In the genomic region with DNA sequence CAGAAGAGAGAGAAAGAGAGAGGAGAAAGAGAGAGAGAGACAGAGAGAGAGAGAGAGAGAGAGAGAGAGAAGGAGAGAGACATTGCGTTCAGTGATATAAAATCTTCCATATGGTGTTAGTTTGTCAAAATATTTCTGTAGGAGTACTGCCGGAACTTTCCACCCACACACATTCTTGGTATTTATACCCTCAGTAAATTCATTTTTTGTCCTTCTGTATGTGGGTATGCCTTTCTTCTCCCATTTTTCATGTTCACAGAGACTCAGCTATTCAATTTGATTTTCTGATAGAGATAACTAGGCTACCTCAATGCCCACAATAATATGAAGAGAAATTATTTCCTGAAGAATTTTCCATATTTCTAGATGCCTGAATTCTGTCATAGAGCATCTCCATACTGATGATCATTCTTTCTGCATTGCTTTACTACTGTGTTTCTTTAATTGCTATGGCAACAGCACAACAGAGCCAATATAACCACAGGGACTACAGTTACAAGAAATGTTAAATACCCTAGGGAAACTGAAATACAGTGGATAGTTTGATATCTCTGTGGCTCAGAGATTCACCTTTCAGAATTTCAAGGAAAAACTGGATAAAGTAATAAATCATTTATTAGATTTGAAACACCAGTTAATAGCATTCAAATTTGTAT, we compare ENCODE assay signal across 13 cellular contexts.
DNase-seq lines count a peak whose midpoint lies in the region; ATAC-seq and TF ChIP-seq lines count a peak whose summit lies in the region.
"Had no signal": no experiment of that assay in that cellular context is flagged by ENCODE, and none has a peak within 500 bp of the region (broad histone marks: within the 10 kb centered on the region; RNA-seq: fewer than 3 reads in every experiment).

No MANE protein-coding gene starts in this region.

- ATAC-seq in natural killer cell treated with Interleukin-12 subunit alpha and Interleukin-12 subunit beta and Interleukin-15 and Interleukin-18, amount 100 ng/mL, for 72 hours = no peak
- ATAC-seq in stimulated activated naive B cell treated with anti-CD40 and anti-IgM and Interleukin-4, amounts not matched to agents 10 μg/mL and 1 μg/mL and 100 μg/mL, for 72 hours (replicated peaks) = no peak
- ATAC-seq: SK-N-SH treated with all-trans-retinoic acid at 6 μM for 48 hours had no signal

- no peaks in the 10 kb centered on the region for H4K20me1 ChIP-seq in smooth muscle cell (ENCODE audit: low read depth)

- H3K36me3 ChIP-seq in smooth muscle cell (ENCODE audit: low read depth) = no peaks in the 10 kb centered on the region
- H3K36me3 ChIP-seq: HAP-1 had no signal

- H3K9me3 ChIP-seq in smooth muscle cell (replicated peaks; ENCODE audit: low read depth) = no peaks in the 10 kb centered on the region
- H3K9me3 ChIP-seq: HAP-1 had no signal

- TF ChIP-seq CTCF in HFF-Myc (IDR thresholded peaks at IDR 0.05; ENCODE audit: low read depth, low read length, missing control alignments) (no peak), glutamatergic neuron (IDR thresholded peaks at IDR 0.05; ENCODE audit: partially characterized antibody, unreplicated experiment) (no peak), smooth muscle cell (IDR thresholded peaks at IDR 0.05; ENCODE audit: borderline replicate concordance, insufficient read depth, poor library complexity, severe bottlenecking) (no peak)

- H3F3A ChIP-seq in smooth muscle cell (ENCODE audit: low read depth) = no peaks in the 10 kb centered on the region

- H3K4me3 ChIP-seq in HFF-Myc (replicated peaks; ENCODE audit: low read depth, low read length) = no peak overlapping the region
- peak overlapping the region; percentile 11 for H3K4me3 ChIP-seq in smooth muscle cell
- H3K4me3 ChIP-seq: HAP-1 had no signal

- peaks cover 23% of the 10 kb centered on the region for H3K79me2 ChIP-seq in smooth muscle cell (ENCODE audit: low read depth)

- H3K9ac ChIP-seq in smooth muscle cell (ENCODE audit: low read depth) = peak overlapping the region; percentile 89
- H3K9ac ChIP-seq: KMS-11 had no signal

- 11% methylated on average over 2 of the region's 2 CpGs for WGBS in smooth muscle cell (ENCODE audit: low lambda C conversion rate)

- H3K4me1 ChIP-seq in smooth muscle cell (ENCODE audit: low read depth) = no peaks in the 10 kb centered on the region

- DNase-seq in HFF-Myc (ENCODE audit: extremely low read depth, low read depth) (peak; percentile 27), astrocyte of the hippocampus (ENCODE audit: low read depth, low spot score) (peak; percentile 34), glutamatergic neuron (no peak), smooth muscle cell (lab: John Stamatoyannopoulos, UW; ENCODE audit: unreplicated experiment) (no peak)
- DNase-seq in natural killer cell treated with Interleukin-12 subunit alpha and Interleukin-12 subunit beta and Interleukin-15 and Interleukin-18, amount 100 ng/mL, for 72 hours (ENCODE audit: low spot score) = no peak
- no peak for DNase-seq in activated CD4-positive, alpha-beta T cell treated with anti-CD3 and anti-CD28 coated beads, Interleukin-2, amount 10 ng/mL, durations not matched to agents 7 days and 5 days
- DNase-seq in stimulated activated naive B cell treated with anti-CD40 and anti-IgM and Interleukin-4, amounts not matched to agents 10 μg/mL and 1 μg/mL and 100 μg/mL, for 72 hours = no peak
- DNase-seq: aorta; CD4-positive, alpha-beta T cell; posterior cingulate gyrus had no signal

- peak overlapping the region; percentile 57 for H3K27ac Mint-ChIP-seq in glutamatergic neuron (ENCODE audit: unreplicated experiment)
- no peak overlapping the region for H3K27ac Mint-ChIP-seq in natural killer cell treated with Interleukin-12 subunit alpha and Interleukin-12 subunit beta and Interleukin-15 and Interleukin-18, amount 100 ng/mL, for 72 hours
- H3K27ac Mint-ChIP-seq in activated CD4-positive, alpha-beta T cell treated with anti-CD3 and anti-CD28 coated beads, Interleukin-2, amount 10 ng/mL, durations not matched to agents 7 days and 5 days = no peak overlapping the region
- H3K27ac Mint-ChIP-seq in stimulated activated naive B cell treated with anti-CD40 and anti-IgM and Interleukin-4, amounts not matched to agents 10 μg/mL and 1 μg/mL and 100 μg/mL, for 72 hours = no peak overlapping the region
- H3K27ac Mint-ChIP-seq: CD4-positive, alpha-beta T cell had no signal

- no peaks in the 10 kb centered on the region for H3K27me3 Mint-ChIP-seq in glutamatergic neuron (ENCODE audit: unreplicated experiment)
- no peaks in the 10 kb centered on the region for H3K27me3 Mint-ChIP-seq in natural killer cell treated with Interleukin-12 subunit alpha and Interleukin-12 subunit beta and Interleukin-15 and Interleukin-18, amount 100 ng/mL, for 72 hours
- no peaks in the 10 kb centered on the region for H3K27me3 Mint-ChIP-seq in activated CD4-positive, alpha-beta T cell treated with anti-CD3 and anti-CD28 coated beads, Interleukin-2, amount 10 ng/mL, durations not matched to agents 7 days and 5 days
- no peaks in the 10 kb centered on the region for H3K27me3 Mint-ChIP-seq in stimulated activated naive B cell treated with anti-CD40 and anti-IgM and Interleukin-4, amounts not matched to agents 10 μg/mL and 1 μg/mL and 100 μg/mL, for 72 hours
- H3K27me3 Mint-ChIP-seq: CD4-positive, alpha-beta T cell had no signal

- CTCF ChIA-PET in activated CD4-positive, alpha-beta T cell treated with anti-CD3 and anti-CD28 coated beads, Interleukin-2, amount 10 ng/mL, durations not matched to agents 7 days and 5 days (lab: Charles Lee) = no interaction called here

- no peaks in the 10 kb centered on the region for H3K36me3 Mint-ChIP-seq in glutamatergic neuron (ENCODE audit: unreplicated experiment)
- H3K36me3 Mint-ChIP-seq in natural killer cell treated with Interleukin-12 subunit alpha and Interleukin-12 subunit beta and Interleukin-15 and Interleukin-18, amount 100 ng/mL, for 72 hours = peaks cover 4% of the 10 kb centered on the region
- no peaks in the 10 kb centered on the region for H3K36me3 Mint-ChIP-seq in activated CD4-positive, alpha-beta T cell treated with anti-CD3 and anti-CD28 coated beads, Interleukin-2, amount 10 ng/mL, durations not matched to agents 7 days and 5 days (ENCODE audit: low read depth)
- no peaks in the 10 kb centered on the region for H3K36me3 Mint-ChIP-seq in stimulated activated naive B cell treated with anti-CD40 and anti-IgM and Interleukin-4, amounts not matched to agents 10 μg/mL and 1 μg/mL and 100 μg/mL, for 72 hours

- H2AFZ ChIP-seq in smooth muscle cell (ENCODE audit: low read depth) = no peak overlapping the region

- peaks cover 6% of the 10 kb centered on the region for H3K4me1 Mint-ChIP-seq in glutamatergic neuron (ENCODE audit: low read depth, unreplicated experiment)
- no peaks in the 10 kb centered on the region for H3K4me1 Mint-ChIP-seq in natural killer cell treated with Interleukin-12 subunit alpha and Interleukin-12 subunit beta and Interleukin-15 and Interleukin-18, amount 100 ng/mL, for 72 hours (ENCODE audit: low read depth in 2 of 2)
- no peaks in the 10 kb centered on the region for H3K4me1 Mint-ChIP-seq in activated CD4-positive, alpha-beta T cell treated with anti-CD3 and anti-CD28 coated beads, Interleukin-2, amount 10 ng/mL, durations not matched to agents 7 days and 5 days
- H3K4me1 Mint-ChIP-seq in stimulated activated naive B cell treated with anti-CD40 and anti-IgM and Interleukin-4, amounts not matched to agents 10 μg/mL and 1 μg/mL and 100 μg/mL, for 72 hours = no peaks in the 10 kb centered on the region

- no peak overlapping the region for H3K4me3 Mint-ChIP-seq in glutamatergic neuron (ENCODE audit: unreplicated experiment)
- H3K4me3 Mint-ChIP-seq in natural killer cell treated with Interleukin-12 subunit alpha and Interleukin-12 subunit beta and Interleukin-15 and Interleukin-18, amount 100 ng/mL, for 72 hours = no peak overlapping the region
- no peak overlapping the region for H3K4me3 Mint-ChIP-seq in activated CD4-positive, alpha-beta T cell treated with anti-CD3 and anti-CD28 coated beads, Interleukin-2, amount 10 ng/mL, durations not matched to agents 7 days and 5 days
- no peak overlapping the region for H3K4me3 Mint-ChIP-seq in stimulated activated naive B cell treated with anti-CD40 and anti-IgM and Interleukin-4, amounts not matched to agents 10 μg/mL and 1 μg/mL and 100 μg/mL, for 72 hours
- H3K4me3 Mint-ChIP-seq: CD4-positive, alpha-beta T cell had no signal

- H3K9me3 Mint-ChIP-seq in glutamatergic neuron (ENCODE audit: unreplicated experiment) = peaks cover 2% of the 10 kb centered on the region
- peaks cover 3% of the 10 kb centered on the region for H3K9me3 Mint-ChIP-seq in natural killer cell treated with Interleukin-12 subunit alpha and Interleukin-12 subunit beta and Interleukin-15 and Interleukin-18, amount 100 ng/mL, for 72 hours
- H3K9me3 Mint-ChIP-seq in activated CD4-positive, alpha-beta T cell treated with anti-CD3 and anti-CD28 coated beads, Interleukin-2, amount 10 ng/mL, durations not matched to agents 7 days and 5 days = no peaks in the 10 kb centered on the region
- H3K9me3 Mint-ChIP-seq in stimulated activated naive B cell treated with anti-CD40 and anti-IgM and Interleukin-4, amounts not matched to agents 10 μg/mL and 1 μg/mL and 100 μg/mL, for 72 hours = peaks cover 0 to 1% of the 10 kb centered on the region in 2 donors

- H3K27me3 ChIP-seq in smooth muscle cell (ENCODE audit: low read depth) = no peaks in the 10 kb centered on the region

- H3K27ac ChIP-seq in smooth muscle cell (ENCODE audit: low read depth) = peak overlapping the region; percentile 95
- H3K27ac ChIP-seq: KMS-11 had no signal

- H3K4me2 ChIP-seq in smooth muscle cell = peak overlapping the region; percentile 70
- H3K4me2 ChIP-seq: KMS-11 had no signal

- POLR2A ChIA-PET in activated CD4-positive, alpha-beta T cell treated with anti-CD3 and anti-CD28 coated beads, Interleukin-2, amount 10 ng/mL, durations not matched to agents 7 days and 5 days (lab: Charles Lee) = no interaction called here

Comparison
In these comparisons a context has a peak if more than half of its experiments do, and no peak if none do; other contexts are left out.
1. DNase-seq: peak in HFF-Myc (single experiment) and astrocyte of the hippocampus (single experiment); none in glutamatergic neuron (single experiment), smooth muscle cell (single experiment), natural killer cell treated with Interleukin-12 subunit alpha and Interleukin-12 subunit beta and Interleukin-15 and Interleukin-18, amount 100 ng/mL, for 72 hours (single experiment), activated CD4-positive, alpha-beta T cell treated with anti-CD3 and anti-CD28 coated beads, Interleukin-2, amount 10 ng/mL, durations not matched to agents 7 days and 5 days (single experiment) and stimulated activated naive B cell treated with anti-CD40 and anti-IgM and Interleukin-4, amounts not matched to agents 10 μg/mL and 1 μg/mL and 100 μg/mL, for 72 hours (single experiment).